31 cellular contexts compared by ENCODE assay signal in the genomic region with DNA sequence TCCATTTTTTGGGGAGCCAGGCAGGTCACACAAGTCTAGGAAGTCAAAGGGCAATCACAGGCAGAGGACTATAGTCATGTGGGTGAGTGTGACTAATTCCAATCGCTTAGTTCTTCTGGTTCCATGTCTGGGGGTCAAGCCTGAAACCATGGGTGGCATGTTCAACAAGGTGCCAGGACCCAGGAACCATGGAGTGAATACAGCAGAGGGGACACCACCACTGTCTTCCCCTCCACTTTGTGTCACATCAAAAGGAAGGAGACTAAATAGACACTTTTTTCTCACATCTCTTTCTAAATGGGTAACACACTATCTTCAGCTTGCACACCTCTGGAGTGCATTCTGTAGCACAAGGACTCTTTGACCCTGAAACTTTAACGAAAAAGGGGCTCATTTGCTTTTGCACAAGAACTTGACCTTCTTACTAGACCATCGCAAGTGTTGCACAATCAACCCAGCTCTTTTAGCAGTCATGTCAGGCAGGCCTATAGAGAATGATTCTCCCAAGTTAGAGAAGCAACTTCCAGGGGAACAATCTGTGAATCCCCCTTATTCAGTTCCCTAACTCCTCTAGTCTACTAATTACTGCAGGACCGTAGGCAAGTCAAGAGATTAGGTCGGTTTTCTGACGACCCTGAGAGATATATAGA.
"Had no signal": no experiment of that assay in that cellular context is flagged by ENCODE, and none has a peak within 500 bp of the region (broad histone marks: within the 10 kb centered on the region; RNA-seq: fewer than 3 reads in every experiment).

No MANE protein-coding gene starts in this region.

- H3K4me3 Mint-ChIP-seq: activated B cell treated with CpG ODN at 0.5 μM for 24 hours; activated CD8-positive, alpha-beta T cell treated with anti-CD3 and anti-CD28 coated beads for 36 hours; activated naive CD8-positive, alpha-beta T cell; activated T-cell treated with anti-CD3 and anti-CD28 coated beads, Interleukin-2, amount 50 U/mL, for 4 hours; activated T-helper 17 cell treated with anti-CD3 and anti-CD28 coated beads, Interleukin-2, amount 50 U/mL, for 72 hours; central memory CD8-positive, alpha-beta T cell; dendritic cell treated with granulocyte-macrophage colony-stimulating factor and Interleukin-4, amounts not matched to agents 40 ng/mL and 50 ng/mL, for 4 days; endodermal cell had no signal

- DNase-seq: activated B cell treated with CpG ODN at 0.5 μM for 24 hours; activated CD4-positive, alpha-beta T cell treated with anti-CD3 and anti-CD28 coated beads for 48 hours; activated CD4-positive, alpha-beta T cell treated with anti-CD3 and anti-CD28 coated beads, Interleukin-2, amount 50 U/mL, for 1 hour; activated CD4-positive, alpha-beta T cell treated with anti-CD3 and anti-CD28 coated beads, Interleukin-2, amount 50 U/mL, for 48 hours; activated CD8-positive, alpha-beta memory T cell treated with anti-CD3 and anti-CD28 coated beads for 24 hours; activated CD8-positive, alpha-beta T cell treated with anti-CD3 and anti-CD28 coated beads for 36 hours; activated effector memory CD4-positive, alpha-beta T cell treated with Interleukin-2 at 50 U/mL for 16 hours; activated gamma-delta T cell treated with Interleukin-2 at 50 U/mL for 16 hours; activated naive CD4-positive, alpha-beta T cell treated with anti-CD3 and anti-CD28 coated beads, Interleukin-2, amount 50 U/mL, for 16 hours; activated naive CD4-positive, alpha-beta T cell treated with Interleukin-2 at 50 U/mL for 16 hours; activated T-cell treated with anti-CD3 and anti-CD28 coated beads, Interleukin-2, amount 50 U/mL, for 4 hours; amniotic stem cell; anterior cingulate cortex; brain microvascular endothelial cell; dorsolateral prefrontal cortex; effector memory CD4-positive, alpha-beta T cell; endodermal cell; foreskin fibroblast; heart left ventricle; hypothalamus; T1000; WERI-Rb-1 had no signal

- H3K4me1 ChIP-seq: heart left ventricle had no signal

- ATAC-seq: activated CD4-positive, CD25-positive, alpha-beta regulatory T cell treated with anti-CD3 and anti-CD28 coated beads, Interleukin-2, amount 50 U/mL, for 24 hours; activated CD8-positive, alpha-beta T cell treated with anti-CD3 and anti-CD28 coated beads for 36 hours; activated T-cell treated with anti-CD3 and anti-CD28 coated beads, Interleukin-2, amount 50 U/mL, for 4 hours; activated T-helper 17 cell treated with anti-CD3 and anti-CD28 coated beads, Interleukin-2, amount 50 U/mL, for 72 hours; esophagus mucosa; heart left ventricle had no signal

- FAIRE-seq: astrocyte, frontal cortex had no signal

- H3K27ac Mint-ChIP-seq: activated B cell treated with CpG ODN at 0.5 μM for 24 hours; activated CD8-positive, alpha-beta T cell treated with anti-CD3 and anti-CD28 coated beads for 36 hours; activated naive CD8-positive, alpha-beta T cell; activated T-helper 17 cell treated with anti-CD3 and anti-CD28 coated beads, Interleukin-2, amount 50 U/mL, for 72 hours; dendritic cell treated with granulocyte-macrophage colony-stimulating factor and Interleukin-4, amounts not matched to agents 40 ng/mL and 50 ng/mL, for 4 days; endodermal cell had no signal

- H3K4me3 ChIP-seq: coronary artery, dorsolateral prefrontal cortex, heart left ventricle had no signal

- H3K4me1 Mint-ChIP-seq: activated B cell treated with CpG ODN at 0.5 μM for 24 hours; activated T-helper 17 cell treated with anti-CD3 and anti-CD28 coated beads, Interleukin-2, amount 50 U/mL, for 72 hours; central memory CD8-positive, alpha-beta T cell; endodermal cell had no signal

- H3K27me3 Mint-ChIP-seq: activated B cell treated with CpG ODN at 0.5 μM for 24 hours; activated CD8-positive, alpha-beta T cell treated with anti-CD3 and anti-CD28 coated beads for 36 hours; activated naive CD8-positive, alpha-beta T cell; central memory CD8-positive, alpha-beta T cell; dendritic cell treated with granulocyte-macrophage colony-stimulating factor and Interleukin-4, amounts not matched to agents 40 ng/mL and 50 ng/mL, for 4 days had no signal

- H3K27me3 ChIP-seq: brain microvascular endothelial cell, dorsolateral prefrontal cortex, heart left ventricle had no signal

- H3K27ac ChIP-seq: brain microvascular endothelial cell, coronary artery, dorsolateral prefrontal cortex, heart left ventricle, WERI-Rb-1 had no signal

- H3K36me3 ChIP-seq: brain microvascular endothelial cell, heart left ventricle, WERI-Rb-1 had no signal
